In genomic region chr1:148522072-148522471, GRCh38 we compare ENCODE assay signal across 8 cellular contexts. TPM values are rescaled to one million over a fixed set of nuclear protein-coding genes. Genes with fewer than 3 reads are reported as not detected.
DNase-seq lines count a peak whose midpoint lies in the region; ATAC-seq and TF ChIP-seq lines count a peak whose summit lies in the region.
"Not testable (repeated sequence)": the region's sequence is repeated elsewhere in the genome, so short reads cannot be mapped to it uniquely, and the experiment has no call there.

No MANE protein-coding gene starts in this region.

- H3K27ac ChIP-seq in neural cell (ENCODE audit: low read length), result peak overlapping the region; percentile 44

- H3K4me2 ChIP-seq in neural cell (ENCODE audit: low read length), result not testable (repeated sequence)

- not testable (repeated sequence) for H3K36me3 ChIP-seq in neural cell (ENCODE audit: insufficient read depth, low read length)

- H3K4me3 ChIP-seq in neural cell (ENCODE audit: low read length), result not testable (repeated sequence)

- peaks cover 4 to 18% (median 6%) of the 10 kb centered on the region in 3 donors for H3K4me1 Mint-ChIP-seq in T-cell
- not testable (repeated sequence) for H3K4me1 Mint-ChIP-seq in activated naive CD4-positive, alpha-beta T cell treated with anti-CD3 and anti-CD28 coated beads for 36 hours (ENCODE audit: low read depth)

- intact Hi-C loops in activated naive CD4-positive, alpha-beta T cell treated with anti-CD3 and anti-CD28 coated beads for 36 hours (cut with micrococcal nuclease), result loop anchor here (1.0 kb wide), 2 partner anchors 120 to 134 kb away; no protein-coding TSS in a partner anchor

- not testable (repeated sequence) for TF ChIP-seq RAD21 in neural cell (conservative IDR thresholded peaks at IDR 0.05)

- not testable (repeated sequence) for H3K27me3 ChIP-seq in neural cell (ENCODE audit: insufficient read depth, low read depth, low read length)

- POLR2A ChIA-PET in T-cell (lab: Charles Lee), result not testable (repeated sequence)

- H3K9me3 Mint-ChIP-seq in T-cell; activated naive CD4-positive, alpha-beta T cell treated with anti-CD3 and anti-CD28 coated beads for 36 hours: not testable (repeated sequence)

- H3K27ac Mint-ChIP-seq in T-cell, result peak overlapping the region; percentile 98 to 99
- H3K27ac Mint-ChIP-seq in activated naive CD4-positive, alpha-beta T cell treated with anti-CD3 and anti-CD28 coated beads for 36 hours, result peak overlapping the region; percentile 98

- H3K4me3 Mint-ChIP-seq in T-cell, result peak overlapping the region; percentile 89 to 100 (median 99)
- peak overlapping the region; percentile 86 for H3K4me3 Mint-ChIP-seq in activated naive CD4-positive, alpha-beta T cell treated with anti-CD3 and anti-CD28 coated beads for 36 hours

- not testable (repeated sequence) for TF ChIP-seq CTCF in neural cell (IDR thresholded peaks at IDR 0.05; ENCODE audit: poor library complexity, severe bottlenecking)

- H3F3A ChIP-seq in neural cell (ENCODE audit: insufficient read depth, low read length, poor library complexity, severe bottlenecking), result not testable (repeated sequence)

- H4K20me1 ChIP-seq in neural cell (ENCODE audit: insufficient read depth), result not testable (repeated sequence)

- H3K36me3 Mint-ChIP-seq in T-cell; activated naive CD4-positive, alpha-beta T cell treated with anti-CD3 and anti-CD28 coated beads for 36 hours (ENCODE audit: low read depth): not testable (repeated sequence)

- CTCF ChIA-PET in T-cell (lab: Charles Lee); activated naive CD4-positive, alpha-beta T cell treated with anti-CD3 and anti-CD28 coated beads for 36 hours (lab: Charles Lee): not testable (repeated sequence)

- not testable (repeated sequence) for TF ChIP-seq EP300 in neural cell (conservative IDR thresholded peaks at IDR 0.05; ENCODE audit: poor library complexity, severe bottlenecking)

- peak; percentile 66 for ATAC-seq in HG02642 (IDR thresholded peaks at IDR 0.05; ENCODE audit: poor library complexity, unreplicated experiment)
- peak; percentile 50 to 71 (median 64) for ATAC-seq in T-cell (replicated peaks in 1 of 4)

- DNase-seq in DMS153 (lab: John Stamatoyannopoulos, UW) (peak; percentile 94), NCI-H1930 (lab: John Stamatoyannopoulos, UW) (peak; percentile 82 to 87), T-cell (peak; percentile 61 to 90 (median 80)), fibroblast of the conjunctiva (ENCODE audit: low read depth) (peak; percentile 70)
- DNase-seq in activated naive CD4-positive, alpha-beta T cell treated with anti-CD3 and anti-CD28 coated beads for 36 hours, result peak; percentile 90
- peak; percentile 57 to 73 for DNase-seq in stimulated activated CD8-positive, alpha-beta memory T cell treated with anti-CD3 and anti-CD28 coated beads, Interleukin-4, amount 100 ng/mL, for 4 hours (ENCODE audit: low read depth in 2 of 2, low spot score in 1 of 2)

- H3K27me3 Mint-ChIP-seq in T-cell; activated naive CD4-positive, alpha-beta T cell treated with anti-CD3 and anti-CD28 coated beads for 36 hours (ENCODE audit: low read depth): not testable (repeated sequence)

- not testable (repeated sequence) for H3K9me2 ChIP-seq in neural cell (ENCODE audit: insufficient read depth, low read length)

- H3K9ac ChIP-seq in neural cell (ENCODE audit: low read length), result not testable (repeated sequence)

- not testable (repeated sequence) for H3K79me2 ChIP-seq in neural cell (replicated peaks; ENCODE audit: insufficient read depth, low read length)

- not testable (repeated sequence) for H3K9me3 ChIP-seq in neural cell (ENCODE audit: low read length)

- not testable (repeated sequence) for H2AFZ ChIP-seq in neural cell (ENCODE audit: low read depth, low read length)

RNA-seq across cellular contexts. Expression of gene PPIAL4G, which starts 39.0 kb away (rescaled TPM):
- 1 to 10 TPM in 3 of 5 donors, under 1 TPM in 2; 0.40 to 2.1 (median 2.0) TPM for total RNA-seq in T-cell
- under 1 TPM; 0.10 to 0.12 TPM for total RNA-seq in activated naive CD4-positive, alpha-beta T cell treated with anti-CD3 and anti-CD28 coated beads for 36 hours
- polyA plus RNA-seq in neural cell, result not detected in 2 replicates
- polyA minus RNA-seq in neural cell, result 0.24 and 0.35 TPM in 2 replicates
